In the genomic region with DNA sequence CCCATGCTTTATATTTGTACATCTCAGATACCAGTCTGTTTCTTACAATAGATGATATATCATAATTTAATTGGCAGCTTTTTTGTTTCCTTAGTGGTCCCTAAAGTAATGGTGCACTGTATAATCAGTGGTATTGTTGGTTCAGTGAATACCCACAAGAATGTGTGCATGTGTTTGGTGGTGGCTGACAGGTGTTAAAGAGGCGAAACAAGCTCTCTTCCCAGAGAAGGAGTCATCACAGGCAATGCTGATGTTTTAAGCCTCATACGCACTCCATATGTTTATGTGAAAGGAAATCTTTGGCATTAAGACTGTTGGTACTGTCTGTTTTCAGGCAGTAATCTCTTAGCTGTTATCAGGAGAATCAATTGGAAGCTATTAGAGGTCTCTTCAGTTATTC, we compare ENCODE assay signal across 26 cellular contexts.
"Had no signal": no experiment of that assay in that cellular context is flagged by ENCODE, and none has a peak within 500 bp of the region (broad histone marks: within the 10 kb centered on the region; RNA-seq: fewer than 3 reads in every experiment).

No MANE protein-coding gene starts in this region.

- H3K9me3 ChIP-seq: Peyer's patch had no signal

- H3K27ac ChIP-seq: brain microvascular endothelial cell, cardiac muscle cell, Peyer's patch, RWPE1 had no signal

- H3K4me1 ChIP-seq: Peyer's patch had no signal

- H3K27me3 ChIP-seq: brain microvascular endothelial cell, cardiac muscle cell, Peyer's patch had no signal

- ATAC-seq: activated CD8-positive, alpha-beta memory T cell treated with anti-CD3 and anti-CD28 coated beads, Interleukin-2, amount 10 ng/mL, durations not matched to agents 7 days and 5 days; activated CD8-positive, alpha-beta T cell treated with anti-CD3 and anti-CD28 coated beads, Interleukin-2, amount 10 ng/mL, durations not matched to agents 7 days and 5 days; activated naive CD4-positive, alpha-beta T cell treated with anti-CD3 and anti-CD28 coated beads, Interleukin-2, amount 50 U/mL, for 72 hours; activated naive CD8-positive, alpha-beta T cell treated with anti-CD3 and anti-CD28 coated beads, Interleukin-2, amount 50 U/mL, for 24 hours; WTC11 had no signal

- H3K4me3 ChIP-seq: cardiac muscle cell, Peyer's patch had no signal

- DNase-seq: activated CD4-positive, alpha-beta T cell treated with anti-CD3 and anti-CD28 coated beads for 48 hours; activated CD4-positive, alpha-beta T cell treated with anti-CD3 and anti-CD28 coated beads, Interleukin-2, amount 50 U/mL, for 4 hours; activated CD4-positive, CD25-positive, alpha-beta regulatory T cell treated with anti-CD3 and anti-CD28 coated beads, Interleukin-2, amount 50 U/mL, for 72 hours; activated CD8-positive, alpha-beta memory T cell treated with anti-CD3 and anti-CD28 coated beads, Interleukin-2, amount 10 ng/mL, durations not matched to agents 7 days and 5 days; activated CD8-positive, alpha-beta T cell treated with anti-CD3 and anti-CD28 coated beads, Interleukin-2, amount 10 ng/mL, durations not matched to agents 7 days and 5 days; activated effector memory CD4-positive, alpha-beta T cell treated with Interleukin-2 at 50 U/mL for 16 hours; activated naive CD4-positive, alpha-beta T cell; activated naive CD8-positive, alpha-beta T cell treated with anti-CD3 and anti-CD28 coated beads, Interleukin-2, amount 50 U/mL, for 24 hours; activated T-cell treated with anti-CD3 and anti-CD28 coated beads, Interleukin-2, amount 50 U/mL, for 24 hours; amygdala; brain microvascular endothelial cell; Kasumi-1; KBM-7; NCI-H1048; NCI-H146; NCI-H187 treated with DMSO at 0.1 percent for 48 hours; NCI-H2081 treated with DMSO at 0.1 percent for 48 hours; NCI-H2171 treated with DMSO at 0.1 percent for 48 hours; NCI-H226; NCI-H774; Peyer's patch; SHP77 had no signal
